ENCODE assay signal across 1 cellular context in the genomic region with DNA sequence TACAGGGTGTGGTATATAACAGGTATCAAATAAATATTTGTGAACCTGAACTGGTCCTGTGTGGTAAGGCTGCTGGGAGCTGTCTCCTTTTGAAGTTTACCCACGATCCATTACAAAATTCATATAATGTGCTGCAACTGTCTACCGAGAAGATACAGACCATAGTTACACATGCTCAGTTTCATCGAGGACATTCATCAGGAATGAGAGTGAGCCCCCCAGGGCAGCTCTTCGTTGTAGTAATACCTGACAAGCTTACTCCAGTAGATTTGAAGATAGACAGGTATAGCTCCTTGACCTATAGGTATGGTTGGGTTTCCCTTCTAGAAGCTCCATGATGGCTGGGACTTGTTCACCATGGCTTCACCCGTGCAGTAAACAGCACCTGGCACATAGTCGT.
TF ChIP-seq lines count a peak whose summit lies in the region.

No MANE protein-coding gene starts in this region.

TF ChIP-seq in GM12878, 131 proteins besides CTCF, POLR2A, EP300 and RAD21 (continued from another document):
- TF ChIP-seq STAT3 (IDR thresholded peaks at IDR 0.05; ENCODE audit: low read depth, low read length) (no peak), WRNIP1 (IDR thresholded peaks at IDR 0.05; ENCODE audit: borderline replicate concordance, low read depth, low read length) (no peak), SMAD5 (IDR thresholded peaks at IDR 0.05; ENCODE audit: low read depth) (no peak), CBFB (IDR thresholded peaks at IDR 0.05; ENCODE audit: low read depth) (no peak)
- TF ChIP-seq, protein P1, sequence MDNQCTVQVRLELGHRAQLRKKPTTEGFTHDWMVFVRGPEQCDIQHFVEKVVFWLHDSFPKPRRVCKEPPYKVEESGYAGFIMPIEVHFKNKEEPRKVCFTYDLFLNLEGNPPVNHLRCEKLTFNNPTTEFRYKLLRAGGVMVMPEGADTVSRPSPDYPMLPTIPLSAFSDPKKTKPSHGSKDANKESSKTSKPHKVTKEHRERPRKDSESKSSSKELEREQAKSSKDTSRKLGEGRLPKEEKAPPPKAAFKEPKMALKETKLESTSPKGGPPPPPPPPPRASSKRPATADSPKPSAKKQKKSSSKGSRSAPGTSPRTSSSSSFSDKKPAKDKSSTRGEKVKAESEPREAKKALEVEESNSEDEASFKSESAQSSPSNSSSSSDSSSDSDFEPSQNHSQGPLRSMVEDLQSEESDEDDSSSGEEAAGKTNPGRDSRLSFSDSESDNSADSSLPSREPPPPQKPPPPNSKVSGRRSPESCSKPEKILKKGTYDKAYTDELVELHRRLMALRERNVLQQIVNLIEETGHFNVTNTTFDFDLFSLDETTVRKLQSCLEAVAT (IDR thresholded peaks at IDR 0.05) = no peak
TF ChIP-seq in GM12878: peak in this region for 0.
